13 cellular contexts compared by ENCODE assay signal in the genomic region with DNA sequence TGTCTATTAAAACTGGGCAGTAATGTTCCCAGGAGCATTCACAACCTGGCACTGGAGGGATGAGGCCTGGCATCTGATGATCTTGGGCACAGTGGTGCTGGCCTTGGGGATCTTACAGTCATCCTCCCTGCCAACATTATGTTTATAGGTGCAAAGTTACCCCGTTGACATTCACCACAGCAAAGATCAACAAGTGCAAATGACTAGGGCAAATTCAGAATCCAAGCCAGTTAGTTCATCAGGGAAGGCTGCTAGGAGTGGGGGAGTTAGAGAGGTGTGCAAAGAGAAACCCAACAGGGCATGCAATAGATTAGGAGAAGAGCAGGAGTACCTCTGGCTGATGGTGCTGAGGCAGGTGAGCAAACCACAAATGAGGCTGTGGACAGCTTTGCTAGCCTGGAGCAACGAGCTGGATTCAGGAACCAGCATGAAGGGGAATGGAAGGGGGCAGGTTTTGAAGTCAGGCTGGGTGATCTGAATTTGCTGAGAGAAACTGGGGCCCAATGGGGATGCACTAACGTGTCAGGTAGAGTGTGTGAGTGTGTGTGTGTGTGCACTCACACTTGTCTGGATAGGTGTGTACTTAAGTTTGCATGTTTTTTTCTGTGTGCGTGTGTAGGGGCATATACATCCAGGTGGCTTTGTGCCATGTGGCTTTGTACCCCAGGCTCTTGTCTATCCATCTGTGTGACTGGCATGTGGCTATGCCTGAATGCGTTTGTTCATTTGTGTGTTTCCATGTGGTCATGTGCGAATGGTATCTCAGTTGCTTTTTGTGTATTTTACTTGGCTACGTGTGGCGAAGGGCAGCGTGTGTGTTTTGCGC. TPM values are rescaled to one million over a fixed set of nuclear protein-coding genes. Genes with fewer than 3 reads are reported as not detected.
A peak's percentile ranks its signal among the peaks of the same experiment; 100 is the strongest.
DNase-seq lines count a peak whose midpoint lies in the region; ATAC-seq and TF ChIP-seq lines count a peak whose summit lies in the region.
"Had no signal": no experiment of that assay in that cellular context is flagged by ENCODE, and none has a peak within 500 bp of the region (broad histone marks: within the 10 kb centered on the region; RNA-seq: fewer than 3 reads in every experiment).

No MANE protein-coding gene starts in this region.

- H3K27ac Mint-ChIP-seq in effector memory CD8-positive, alpha-beta T cell, result no peak overlapping the region

- peaks cover 14 to 51% (median 40%) of the 10 kb centered on the region in 10 experiments; a peak in 19 of 20 replicates for H3K4me1 ChIP-seq in BLaER1 treated with 17β-estradiol and CSF1 and Interleukin-3, amounts not matched to agents 10 nM and 100 nM
- peaks cover 17% of the 10 kb centered on the region for H3K4me1 ChIP-seq in prostate gland (replicated peaks)
- H3K4me1 ChIP-seq: Caco-2 had no signal

- H4K20me1 ChIP-seq in BLaER1 treated with 17β-estradiol and CSF1 and Interleukin-3, amounts not matched to agents 10 nM and 100 nM, result peaks cover 0 to 50% (median 7%) of the 10 kb centered on the region in 11 experiments; a peak in 9 of 22 replicates

- intact Hi-C loops in prostate gland (cut with DNase I), result no loop called here

- peak overlapping the region in 9 of 10 experiments; percentile 53 to 74 (median 62); a peak in 11 of 20 replicates for H3K4me3 ChIP-seq in BLaER1 treated with 17β-estradiol and CSF1 and Interleukin-3, amounts not matched to agents 10 nM and 100 nM
- H3K4me3 ChIP-seq in prostate gland, result no peak overlapping the region

- peaks cover 96 to 100% (median 98%) of the 10 kb centered on the region in 11 experiments for H3K27me3 ChIP-seq in BLaER1 treated with 17β-estradiol and CSF1 and Interleukin-3, amounts not matched to agents 10 nM and 100 nM
- H3K27me3 ChIP-seq in prostate gland (replicated peaks; ENCODE audit: insufficient read depth), result peaks cover 2% of the 10 kb centered on the region

- no peak overlapping the region for H3K27ac ChIP-seq in BLaER1 treated with 17β-estradiol and CSF1 and Interleukin-3, amounts not matched to agents 10 nM and 100 nM
- H3K27ac ChIP-seq in VCaP (peak overlapping the region; percentile 70; the same call in 1 of the 2 replicates), prostate gland (no peak overlapping the region)

- 56% methylated on average over 10 of the region's 10 CpGs for WGBS in prostate gland

- H3K36me3 Mint-ChIP-seq in effector memory CD8-positive, alpha-beta T cell (ENCODE audit: insufficient read depth), result peaks cover 3% of the 10 kb centered on the region

- DNase-seq in islet precursor cell, result peak; percentile 52
- DNase-seq in prostate gland (ENCODE audit: low spot score), result no peak
- DNase-seq in effector memory CD8-positive, alpha-beta T cell, result no peak
- DNase-seq: activated CD4-positive, CD25-positive, alpha-beta regulatory T cell; central memory CD4-positive, alpha-beta T cell had no signal

- H3K9ac ChIP-seq in BLaER1 treated with 17β-estradiol and CSF1 and Interleukin-3, amounts not matched to agents 10 nM and 100 nM, result peak overlapping the region in 1 of 11 experiments; percentile 72; a peak in 1 of 22 replicates

- no peaks in the 10 kb centered on the region for H3K36me3 ChIP-seq in BLaER1 treated with 17β-estradiol and CSF1 and Interleukin-3, amounts not matched to agents 10 nM and 100 nM
- no peaks in the 10 kb centered on the region for H3K36me3 ChIP-seq in prostate gland

- TF ChIP-seq POLR2A in prostate gland (IDR thresholded peaks at IDR 0.05), result no peak

- H3K27me3 Mint-ChIP-seq in effector memory CD8-positive, alpha-beta T cell, result peaks cover 0 to 12% of the 10 kb centered on the region in 2 donors

- TF ChIP-seq CTCF in VCaP (conservative IDR thresholded peaks at IDR 0.05), result no peak
- TF ChIP-seq CTCF in prostate gland (IDR thresholded peaks at IDR 0.05), result no peak

- no peaks in the 10 kb centered on the region for H3K9me3 ChIP-seq in BLaER1 treated with 17β-estradiol and CSF1 and Interleukin-3, amounts not matched to agents 10 nM and 100 nM (replicated peaks in 1 of 11)
- H3K9me3 ChIP-seq in prostate gland, result no peaks in the 10 kb centered on the region
- H3K9me3 ChIP-seq: Caco-2 had no signal

- ATAC-seq in GM18868 (IDR thresholded peaks at IDR 0.05; ENCODE audit: unreplicated experiment) (peak; percentile 2), HG02678 (IDR thresholded peaks at IDR 0.05; ENCODE audit: unreplicated experiment) (no peak), GM18909 (IDR thresholded peaks at IDR 0.05; ENCODE audit: poor library complexity, unreplicated experiment) (no peak)
- ATAC-seq in effector memory CD8-positive, alpha-beta T cell (replicated peaks), result no peak

- H3K9me3 Mint-ChIP-seq in effector memory CD8-positive, alpha-beta T cell, result no peaks in the 10 kb centered on the region
- H3K9me3 Mint-ChIP-seq: neural crest cell had no signal

- no peak overlapping the region for H3K4me3 Mint-ChIP-seq in effector memory CD8-positive, alpha-beta T cell
- H3K4me3 Mint-ChIP-seq: neural crest cell had no signal

- H3K4me2 ChIP-seq in BLaER1 treated with 17β-estradiol and CSF1 and Interleukin-3, amounts not matched to agents 10 nM and 100 nM, result peak overlapping the region; percentile 88 to 99 (median 98)

- H3K4me1 Mint-ChIP-seq in effector memory CD8-positive, alpha-beta T cell (ENCODE audit: low read depth in 2 of 2), result peaks cover 9 to 11% of the 10 kb centered on the region in 2 donors

RNA-seq across cellular contexts. Expression of gene CISTR, which starts 1.6 kb away (rescaled TPM):
- total RNA-seq in prostate gland, result not detected
- total RNA-seq: Caco-2, kidney epithelial cell had no signal

RNA-seq across cellular contexts. Expression of gene CALCOCO1, which starts 22.9 kb away (rescaled TPM):
- total RNA-seq in prostate gland, result 100 to 1,000 TPM; 108 to 194 TPM

Comparison
In these comparisons a context has a peak if more than half of its experiments do, and no peak if none do; other contexts are left out.
1. H3K4me3 ChIP-seq: peak in BLaER1 treated with 17β-estradiol and CSF1 and Interleukin-3, amounts not matched to agents 10 nM and 100 nM (9 of 10); none in prostate gland (0 of 2).